Comparison of ENCODE assay signal across 30 cellular contexts in the genomic region with DNA sequence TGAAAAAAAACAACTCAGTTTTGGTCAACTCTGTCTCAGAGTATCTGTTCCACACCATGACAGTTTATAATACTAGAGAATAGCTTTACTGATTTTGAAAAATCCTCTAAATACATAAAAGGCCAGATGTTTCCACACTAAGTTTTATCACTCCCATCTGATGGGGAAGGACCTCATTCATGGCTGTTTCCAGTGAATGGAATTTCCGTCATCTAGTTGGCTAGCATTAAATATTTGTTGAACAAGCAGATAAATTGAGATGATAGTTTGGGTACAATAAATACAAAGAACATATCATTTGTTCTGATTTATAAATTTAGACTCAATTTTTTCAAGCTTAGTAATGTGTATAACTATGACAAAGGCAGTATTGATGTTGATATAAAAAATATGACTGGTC.
"Had no signal": no experiment of that assay in that cellular context is flagged by ENCODE, and none has a peak within 500 bp of the region (broad histone marks: within the 10 kb centered on the region; RNA-seq: fewer than 3 reads in every experiment).

No MANE protein-coding gene starts in this region.

- H3K79me2 ChIP-seq: parathyroid adenoma had no signal

- H3K9me3 Mint-ChIP-seq: nephron; neural crest cell; stimulated activated naive B cell treated with anti-CD40 and anti-IgM and Interleukin-4, amounts not matched to agents 10 μg/mL and 1 μg/mL and 100 μg/mL, for 72 hours had no signal

- H3K27ac ChIP-seq: left lung, lower lobe of right lung, neutrophil, parathyroid adenoma, right atrium auricular region, right lobe of liver, stomach, testis, thyroid gland, transverse colon, upper lobe of left lung, vagina had no signal

- H3K4me2 ChIP-seq: smooth muscle cell had no signal

- H3K36me3 ChIP-seq: left lung, lower lobe of right lung, neutrophil, right atrium auricular region, right lobe of liver, stomach, thyroid gland, transverse colon, upper lobe of left lung, vagina had no signal

- DNase-seq: hypothalamus; immature natural killer cell; kidney; left colon; left lung; lower lobe of right lung; mammary epithelial cell; mesenchymal stem cell; naive thymus-derived CD8-positive, alpha-beta T cell; occipital lobe; right lobe of liver; stimulated activated CD4-positive, alpha-beta T cell treated with anti-CD3 and anti-CD28 coated beads, Interleukin-1b, Interleukin-23, amount 100 ng/mL, for 48 hours; stimulated activated CD4-positive, alpha-beta T cell treated with anti-CD3 and anti-CD28 coated beads, Interleukin-2, amount 100 ng/mL, for 48 hours; stimulated activated CD4-positive, alpha-beta T cell treated with anti-CD3 and anti-CD28 coated beads, Interleukin-4, amount 100 ng/mL, for 4 hours; stimulated activated CD8-positive, alpha-beta memory T cell treated with anti-CD3 and anti-CD28 coated beads, Interleukin-4, amount 100 ng/mL, for 48 hours; stimulated activated naive B cell treated with anti-CD40 and anti-IgM and Interleukin-4, amounts not matched to agents 10 μg/mL and 1 μg/mL and 100 μg/mL, for 72 hours; stimulated activated naive CD8-positive, alpha-beta T cell treated with anti-CD3 and anti-CD28 coated beads, Interleukin-15, Interleukin-2, amounts not matched to agents 100 U/mL and 50 U/mL, for 24 hours; stomach; testis; thyroid gland; transverse colon; upper lobe of left lung had no signal

- H3K27me3 Mint-ChIP-seq: stimulated activated naive B cell treated with anti-CD40 and anti-IgM and Interleukin-4, amounts not matched to agents 10 μg/mL and 1 μg/mL and 100 μg/mL, for 72 hours had no signal

- H3K4me3 ChIP-seq: left lung, lower lobe of right lung, right atrium auricular region, right lobe of liver, smooth muscle cell, stomach, testis, thyroid gland, transverse colon, upper lobe of left lung, vagina had no signal

- ATAC-seq: left colon; left lung; lower lobe of right lung; naive thymus-derived CD8-positive, alpha-beta T cell; right lobe of liver; stimulated activated naive B cell treated with anti-CD40 and anti-IgM and Interleukin-4, amounts not matched to agents 10 μg/mL and 1 μg/mL and 100 μg/mL, for 72 hours; stimulated activated naive CD8-positive, alpha-beta T cell treated with anti-CD3 and anti-CD28 coated beads, Interleukin-15, Interleukin-2, amounts not matched to agents 100 U/mL and 50 U/mL, for 24 hours had no signal

- H3K36me3 Mint-ChIP-seq: immature natural killer cell; naive thymus-derived CD8-positive, alpha-beta T cell; stimulated activated naive B cell treated with anti-CD40 and anti-IgM and Interleukin-4, amounts not matched to agents 10 μg/mL and 1 μg/mL and 100 μg/mL, for 72 hours had no signal

- H3K27ac Mint-ChIP-seq: immature natural killer cell; naive thymus-derived CD8-positive, alpha-beta T cell; nephron; progenitor cell of endocrine pancreas; stimulated activated naive B cell treated with anti-CD40 and anti-IgM and Interleukin-4, amounts not matched to agents 10 μg/mL and 1 μg/mL and 100 μg/mL, for 72 hours had no signal

- H3K4me1 Mint-ChIP-seq: immature natural killer cell; nephron; stimulated activated naive B cell treated with anti-CD40 and anti-IgM and Interleukin-4, amounts not matched to agents 10 μg/mL and 1 μg/mL and 100 μg/mL, for 72 hours had no signal

- H3K9me3 ChIP-seq: left lung, lower lobe of right lung, neutrophil, right atrium auricular region, right lobe of liver, stomach, testis, thyroid gland, transverse colon, upper lobe of left lung, vagina had no signal

- H3K9ac ChIP-seq: parathyroid adenoma had no signal

- H2AFZ ChIP-seq: parathyroid adenoma had no signal

- H3K27me3 ChIP-seq: left lung, right atrium auricular region, right lobe of liver, stomach, testis, thyroid gland, transverse colon, upper lobe of left lung, vagina had no signal

- H3K4me3 Mint-ChIP-seq: immature natural killer cell; naive thymus-derived CD8-positive, alpha-beta T cell; nephron; neural crest cell; stimulated activated naive B cell treated with anti-CD40 and anti-IgM and Interleukin-4, amounts not matched to agents 10 μg/mL and 1 μg/mL and 100 μg/mL, for 72 hours had no signal
